Comparison of ENCODE assay signal across 16 cellular contexts in genomic region chr5:55665065-55665464, GRCh38.
"Had no signal": no experiment of that assay in that cellular context is flagged by ENCODE, and none has a peak within 500 bp of the region (broad histone marks: within the 10 kb centered on the region; RNA-seq: fewer than 3 reads in every experiment).

No MANE protein-coding gene starts in this region.

- H3K4me3 ChIP-seq: adrenal gland, mucosa of descending colon, sigmoid colon, SK-N-MC, suprapubic skin had no signal

- H3K9me3 Mint-ChIP-seq: activated CD4-positive, alpha-beta T cell treated with anti-CD3 and anti-CD28 coated beads, Interleukin-2, amount 10 ng/mL, durations not matched to agents 24 days and 14 days; activated naive CD4-positive, alpha-beta T cell treated with anti-CD3 and anti-CD28 coated beads, Interleukin-2, amount 10 ng/mL, durations not matched to agents 7 days and 5 days; activated T-helper 2 cell treated with anti-CD3 and anti-CD28 coated beads, Interferon-gamma antibody, Interleukin-2, Interleukin-4, amounts not matched to agents 10 μg/mL and 5 μg/mL and 100 μg/mL, durations not matched to agents 14 hours and 24 hours and 36 hours; natural killer cell; T-helper 1 cell treated with Interleukin-12 subunit alpha and Interleukin-12 subunit beta and Interleukin-4 antibody, amounts not matched to agents 30 μg/mL and 1 μg/mL, for 36 hours had no signal

- H3K27ac ChIP-seq: adrenal gland, sigmoid colon, SK-N-MC, suprapubic skin had no signal

- H3K4me1 Mint-ChIP-seq: activated CD4-positive, alpha-beta T cell treated with anti-CD3 and anti-CD28 coated beads, Interleukin-2, amount 10 ng/mL, durations not matched to agents 24 days and 14 days; natural killer cell had no signal

- H3K36me3 Mint-ChIP-seq: natural killer cell had no signal

- ATAC-seq: left colon, mucosa of descending colon, natural killer cell had no signal

- H3K4me3 Mint-ChIP-seq: activated B cell treated with CpG ODN at 0.5 μM for 24 hours; activated CD4-positive, alpha-beta T cell treated with anti-CD3 and anti-CD28 coated beads, Interleukin-2, amount 10 ng/mL, durations not matched to agents 24 days and 14 days; activated naive CD4-positive, alpha-beta T cell treated with anti-CD3 and anti-CD28 coated beads, Interleukin-2, amount 10 ng/mL, durations not matched to agents 7 days and 5 days; natural killer cell; T-helper 1 cell treated with Interleukin-12 subunit alpha and Interleukin-12 subunit beta and Interleukin-4 antibody, amounts not matched to agents 30 μg/mL and 1 μg/mL, for 36 hours had no signal

- H3K27ac Mint-ChIP-seq: activated B cell treated with CpG ODN at 0.5 μM for 24 hours; activated CD4-positive, alpha-beta T cell treated with anti-CD3 and anti-CD28 coated beads, Interleukin-2, amount 10 ng/mL, durations not matched to agents 24 days and 14 days; activated naive CD4-positive, alpha-beta T cell treated with anti-CD3 and anti-CD28 coated beads, Interleukin-2, amount 10 ng/mL, durations not matched to agents 7 days and 5 days; activated T-helper 2 cell treated with anti-CD3 and anti-CD28 coated beads, Interferon-gamma antibody, Interleukin-2, Interleukin-4, amounts not matched to agents 10 μg/mL and 5 μg/mL and 100 μg/mL, durations not matched to agents 14 hours and 24 hours and 36 hours; natural killer cell; progenitor cell of endocrine pancreas; T-helper 1 cell treated with Interleukin-12 subunit alpha and Interleukin-12 subunit beta and Interleukin-4 antibody, amounts not matched to agents 30 μg/mL and 1 μg/mL, for 36 hours had no signal

- H3K4me1 ChIP-seq: adrenal gland, suprapubic skin had no signal

- DNase-seq: activated B cell treated with CpG ODN at 0.5 μM for 24 hours; activated CD4-positive, alpha-beta T cell treated with anti-CD3 and anti-CD28 coated beads, Interleukin-2, amount 10 ng/mL, durations not matched to agents 24 days and 14 days; activated naive CD4-positive, alpha-beta T cell treated with anti-CD3 and anti-CD28 coated beads, Interleukin-2, amount 10 ng/mL, durations not matched to agents 7 days and 5 days; adrenal gland; effector CD4-positive, alpha-beta T cell; left colon; mucosa of descending colon; natural killer cell; sigmoid colon; stimulated activated CD4-positive, alpha-beta T cell treated with anti-CD3 and anti-CD28 coated beads, Interleukin-2, amount 100 ng/mL, for 48 hours; stimulated activated naive CD4-positive, alpha-beta T cell treated with Interleukin-2 at 50 U/mL for 16 hours had no signal

- H3K9me3 ChIP-seq: adrenal gland, mucosa of descending colon, sigmoid colon, suprapubic skin had no signal

- H3K27me3 Mint-ChIP-seq: activated B cell treated with CpG ODN at 0.5 μM for 24 hours; activated CD4-positive, alpha-beta T cell treated with anti-CD3 and anti-CD28 coated beads, Interleukin-2, amount 10 ng/mL, durations not matched to agents 24 days and 14 days; activated naive CD4-positive, alpha-beta T cell treated with anti-CD3 and anti-CD28 coated beads, Interleukin-2, amount 10 ng/mL, durations not matched to agents 7 days and 5 days; progenitor cell of endocrine pancreas had no signal

- H3K27me3 ChIP-seq: adrenal gland, sigmoid colon, suprapubic skin had no signal
